22 cellular contexts compared by ENCODE assay signal in genomic region chr19:39299832-39300231, GRCh38. TPM values are rescaled to one million over a fixed set of nuclear protein-coding genes. Genes with fewer than 3 reads are reported as not detected.
"Had no signal": no experiment of that assay in that cellular context is flagged by ENCODE, and none has a peak within 500 bp of the region (broad histone marks: within the 10 kb centered on the region; RNA-seq: fewer than 3 reads in every experiment).

No MANE protein-coding gene starts in this region.

- H3K27me3 Mint-ChIP-seq: activated naive CD8-positive, alpha-beta T cell treated with anti-CD3 and anti-CD28 coated beads, Interleukin-2, amount 50 U/mL, for 24 hours; stimulated activated naive CD8-positive, alpha-beta T cell treated with anti-CD3 and anti-CD28 coated beads, Interleukin-15, amount 100 ng/mL, for 72 hours had no signal

- H3K27me3 ChIP-seq: right atrium auricular region, upper lobe of right lung had no signal

- H3K9me3 ChIP-seq: esophagus muscularis mucosa, heart right ventricle, left ventricle myocardium inferior, prostate gland, right atrium auricular region, upper lobe of right lung had no signal

- H3K4me3 ChIP-seq: esophagus muscularis mucosa, heart right ventricle, left ventricle myocardium inferior, prostate gland, right atrium auricular region, upper lobe of right lung had no signal

- H3K27ac ChIP-seq: esophagus muscularis mucosa, heart right ventricle, left ventricle myocardium inferior, prostate gland, right atrium auricular region, upper lobe of right lung had no signal

- ATAC-seq: heart right ventricle, upper lobe of right lung, WTC11 had no signal

- H3K27ac Mint-ChIP-seq: activated naive CD8-positive, alpha-beta T cell treated with anti-CD3 and anti-CD28 coated beads, Interleukin-2, amount 50 U/mL, for 24 hours; memory B cell; WTC11 had no signal

- DNase-seq: activated CD4-positive, alpha-beta T cell treated with anti-CD3 and anti-CD28 coated beads for 4 hours; activated CD8-positive, alpha-beta memory T cell treated with anti-CD3 and anti-CD28 coated beads for 24 hours; activated naive CD8-positive, alpha-beta T cell treated with anti-CD3 and anti-CD28 coated beads, Interleukin-2, amount 50 U/mL, for 24 hours; anterior cingulate cortex; cerebellar nuclear complex; effector CD8-positive, alpha-beta T cell; heart right ventricle; kidney glomerular epithelial cell; left ventricle myocardium inferior; stimulated activated naive CD8-positive, alpha-beta T cell treated with anti-CD3 and anti-CD28 coated beads, Interleukin-15, amount 100 ng/mL, for 72 hours had no signal

- H3K4me1 ChIP-seq: esophagus muscularis mucosa, heart right ventricle, left ventricle myocardium inferior, prostate gland, right atrium auricular region, upper lobe of right lung had no signal

- H3K36me3 ChIP-seq: esophagus muscularis mucosa, heart right ventricle, left ventricle myocardium inferior, prostate gland, right atrium auricular region, upper lobe of right lung had no signal

- H3K36me3 Mint-ChIP-seq: WTC11 had no signal

- FAIRE-seq: endothelial cell of umbilical vein had no signal

- H3K9me3 Mint-ChIP-seq: activated naive CD8-positive, alpha-beta T cell treated with anti-CD3 and anti-CD28 coated beads, Interleukin-2, amount 50 U/mL, for 24 hours; stimulated activated naive CD8-positive, alpha-beta T cell treated with anti-CD3 and anti-CD28 coated beads, Interleukin-15, amount 100 ng/mL, for 72 hours; WTC11 had no signal

- H3K4me3 Mint-ChIP-seq: activated naive CD8-positive, alpha-beta T cell treated with anti-CD3 and anti-CD28 coated beads, Interleukin-2, amount 50 U/mL, for 24 hours; memory B cell; stimulated activated naive CD8-positive, alpha-beta T cell treated with anti-CD3 and anti-CD28 coated beads, Interleukin-15, amount 100 ng/mL, for 72 hours; WTC11 had no signal

RNA-seq across cellular contexts. Expression of gene IFNL1, which starts 3.6 kb away (rescaled TPM):
- total RNA-seq: endothelial cell of umbilical vein, esophagus muscularis mucosa, heart right ventricle, left ventricle myocardium inferior, mononuclear cell, osteocyte, prostate gland, right atrium auricular region, SK-MEL-5, skeletal muscle tissue, temporal lobe, upper lobe of right lung, WTC11 had no signal
- polyA plus RNA-seq: endothelial cell of umbilical vein, heart right ventricle had no signal

RNA-seq across cellular contexts. Expression of gene IFNL2, which starts 31.6 kb away (rescaled TPM):
- total RNA-seq: endothelial cell of umbilical vein, esophagus muscularis mucosa, heart right ventricle, left ventricle myocardium inferior, mononuclear cell, osteocyte, prostate gland, right atrium auricular region, SK-MEL-5, skeletal muscle tissue, temporal lobe, upper lobe of right lung, WTC11 had no signal
- polyA plus RNA-seq: endothelial cell of umbilical vein, heart right ventricle had no signal

RNA-seq across cellular contexts. Expression of gene GMFG, which starts 36.0 kb away (rescaled TPM):
- total RNA-seq: osteocyte had no signal
